In the genomic region with DNA sequence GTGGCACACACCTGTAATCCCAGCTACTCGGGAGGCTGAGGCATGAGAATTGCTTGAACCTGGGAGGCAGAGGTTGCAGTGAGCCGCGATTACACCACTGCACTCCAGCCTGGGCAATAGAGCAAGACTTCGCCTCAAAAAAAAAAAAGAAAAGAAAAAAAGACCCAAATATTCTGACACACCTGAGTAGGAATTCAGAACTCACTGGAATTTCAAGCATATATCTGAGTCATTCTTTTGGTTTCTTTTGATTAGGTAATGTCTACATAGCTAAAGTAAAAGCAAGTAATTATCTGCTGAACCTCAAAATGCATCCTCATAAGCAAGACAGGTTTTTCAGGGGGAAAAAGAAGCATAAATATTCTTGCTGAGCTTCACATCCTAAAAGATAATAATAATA, we compare ENCODE assay signal across 26 cellular contexts. TPM values are rescaled to one million over a fixed set of nuclear protein-coding genes. Genes with fewer than 3 reads are reported as not detected.
"Had no signal": no experiment of that assay in that cellular context is flagged by ENCODE, and none has a peak within 500 bp of the region (broad histone marks: within the 10 kb centered on the region; RNA-seq: fewer than 3 reads in every experiment).

No MANE protein-coding gene starts in this region.

- H3K9me3 Mint-ChIP-seq: activated T-cell treated with anti-CD3 and anti-CD28 coated beads, Interleukin-2, amount 50 U/mL, for 4 hours; activated T-helper 2 cell treated with anti-CD3 and anti-CD28 coated beads, Interferon-gamma antibody, Interleukin-2, Interleukin-4, amounts not matched to agents 10 μg/mL and 5 μg/mL and 100 μg/mL, durations not matched to agents 14 hours and 24 hours and 36 hours; mesothelial cell of epicardium; naive thymus-derived CD8-positive, alpha-beta T cell; neural progenitor cell; WTC11 had no signal

- H3K4me3 ChIP-seq: adrenal gland, ascending aorta, coronary artery, heart right ventricle, left lung, lung, neural progenitor cell, thoracic aorta, upper lobe of left lung had no signal

- H3K27ac ChIP-seq: adrenal gland, ascending aorta, coronary artery, heart right ventricle, left lung, neural progenitor cell, thoracic aorta, upper lobe of left lung had no signal

- H3K27me3 ChIP-seq: adrenal gland, ascending aorta, heart right ventricle, left lung, neural progenitor cell, upper lobe of left lung had no signal

- H3K27ac Mint-ChIP-seq: activated naive CD8-positive, alpha-beta T cell; activated T-helper 2 cell treated with anti-CD3 and anti-CD28 coated beads, Interferon-gamma antibody, Interleukin-2, Interleukin-4, amounts not matched to agents 10 μg/mL and 5 μg/mL and 100 μg/mL, durations not matched to agents 14 hours and 24 hours and 36 hours; mesothelial cell of epicardium; naive thymus-derived CD8-positive, alpha-beta T cell; neural progenitor cell; WTC11 had no signal

- DNase-seq: activated CD4-positive, alpha-beta T cell treated with anti-CD3 and anti-CD28 coated beads, Interleukin-2, amount 50 U/mL, for 4 hours; activated CD8-positive, alpha-beta memory T cell treated with anti-CD3 and anti-CD28 coated beads, Interleukin-2, amount 50 U/mL, for 48 hours; activated naive CD4-positive, alpha-beta T cell; activated T-cell treated with anti-CD3 and anti-CD28 coated beads, Interleukin-2, amount 50 U/mL, for 4 hours; adrenal gland; cerebellar nuclear complex; heart right ventricle; islet precursor cell; left lung; naive thymus-derived CD8-positive, alpha-beta T cell; posterior cingulate gyrus; small intestine; stimulated activated CD4-positive, alpha-beta T cell treated with anti-CD3 and anti-CD28 coated beads, Interleukin-15, amount 100 ng/mL, for 24 hours; stimulated activated naive CD4-positive, alpha-beta T cell; T1000; upper lobe of left lung had no signal

- H3K36me3 Mint-ChIP-seq: mesothelial cell of epicardium, neural progenitor cell, WTC11 had no signal

- H3K9me3 ChIP-seq: adrenal gland, ascending aorta, heart right ventricle, left lung, thoracic aorta, upper lobe of left lung had no signal

- H3K36me3 ChIP-seq: adrenal gland, ascending aorta, heart right ventricle, left lung, neural progenitor cell, thoracic aorta, upper lobe of left lung had no signal

- H3K27me3 Mint-ChIP-seq: activated naive CD8-positive, alpha-beta T cell; naive thymus-derived CD8-positive, alpha-beta T cell had no signal

- H3K4me1 Mint-ChIP-seq: naive thymus-derived CD8-positive, alpha-beta T cell; neural progenitor cell; WTC11 had no signal

- H3K4me3 Mint-ChIP-seq: activated naive CD8-positive, alpha-beta T cell; activated T-cell treated with anti-CD3 and anti-CD28 coated beads, Interleukin-2, amount 50 U/mL, for 4 hours; mesothelial cell of epicardium; naive thymus-derived CD8-positive, alpha-beta T cell; neural progenitor cell; WTC11 had no signal

- ATAC-seq: activated T-cell treated with anti-CD3 and anti-CD28 coated beads, Interleukin-2, amount 50 U/mL, for 4 hours; heart right ventricle; left lung; naive thymus-derived CD8-positive, alpha-beta T cell; sciatic nerve; WTC11 had no signal

- H3K4me1 ChIP-seq: adrenal gland, ascending aorta, heart right ventricle, left lung, upper lobe of left lung had no signal

RNA-seq across cellular contexts. Expression of gene ANKRD31, which starts 35.9 kb away (rescaled TPM):
- total RNA-seq: ascending aorta had no signal
